9 cellular contexts compared by ENCODE assay signal in the genomic region with DNA sequence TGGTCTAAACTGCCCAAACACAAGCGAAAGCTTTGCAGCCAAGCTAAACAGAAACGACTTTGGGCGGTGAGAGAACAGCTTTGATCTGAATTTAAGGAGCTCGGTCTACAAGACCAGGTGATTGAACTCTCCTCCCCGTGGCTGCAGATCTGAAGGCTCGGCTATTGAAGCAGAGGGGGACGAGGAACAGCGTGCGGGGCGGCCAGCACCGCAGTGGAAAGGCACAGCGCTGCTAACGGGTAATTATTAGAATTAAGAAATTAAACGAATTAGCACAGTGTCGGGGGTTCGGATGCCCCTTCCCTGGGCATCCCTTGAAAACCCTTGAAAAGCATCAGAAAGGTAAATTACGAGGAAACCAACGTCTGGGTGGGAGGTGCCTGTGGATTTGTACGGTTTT. TPM values are rescaled to one million over a fixed set of nuclear protein-coding genes. Genes with fewer than 3 reads are reported as not detected.
A peak's percentile ranks its signal among the peaks of the same experiment; 100 is the strongest.
DNase-seq lines count a peak whose midpoint lies in the region; ATAC-seq and TF ChIP-seq lines count a peak whose summit lies in the region.
"Had no signal": no experiment of that assay in that cellular context is flagged by ENCODE, and none has a peak within 500 bp of the region (broad histone marks: within the 10 kb centered on the region; RNA-seq: fewer than 3 reads in every experiment).

No MANE protein-coding gene starts in this region.

- TF ChIP-seq CTCF in OCI-LY7 (conservative IDR thresholded peaks at IDR 0.05; ENCODE audit: low read length), result no peak

- H3K4me1 ChIP-seq in HUES48 (ENCODE audit: control insufficient read depth, insufficient read depth, low read length) (no peaks in the 10 kb centered on the region), iPS-20b (ENCODE audit: insufficient read depth, low read length) (peaks cover 4% of the 10 kb centered on the region; the same call in 1 of the 2 replicates), skeletal muscle satellite cell (ENCODE audit: control insufficient read depth, insufficient read depth, low read length) (peaks cover 19% of the 10 kb centered on the region), OCI-LY7 (ENCODE audit: insufficient read depth, low read length, poor library complexity, severe bottlenecking) (no peaks in the 10 kb centered on the region)

- H3K36me3 ChIP-seq in HUES48 (ENCODE audit: control insufficient read depth, insufficient read depth, low read length), result no peaks in the 10 kb centered on the region
- H3K36me3 ChIP-seq in iPS-20b (ENCODE audit: insufficient read depth, low read depth, low read length), result no peaks in the 10 kb centered on the region
- H3K36me3 ChIP-seq in skeletal muscle satellite cell (ENCODE audit: insufficient read depth, low read length), result no peaks in the 10 kb centered on the region
- H3K36me3 ChIP-seq in OCI-LY7 (ENCODE audit: insufficient read depth, low read length), result no peaks in the 10 kb centered on the region

- ATAC-seq in GM21360 (IDR thresholded peaks at IDR 0.05; ENCODE audit: unreplicated experiment) (no peak), GM21723 (IDR thresholded peaks at IDR 0.05; ENCODE audit: unreplicated experiment) (no peak)

- H3K4me2 ChIP-seq in skeletal muscle satellite cell (ENCODE audit: low read length) (peak overlapping the region; percentile 91), OCI-LY7 (ENCODE audit: low read length) (no peak overlapping the region)

- H3K27ac ChIP-seq in HUES48 (ENCODE audit: low read depth, low read length) (no peak overlapping the region), iPS-20b (ENCODE audit: low read length) (no peak overlapping the region), OCI-LY7 (ENCODE audit: low read depth, low read length, poor library complexity, severe bottlenecking) (no peak overlapping the region)
- H3K27ac ChIP-seq: VCaP had no signal

- H2AFZ ChIP-seq in OCI-LY7 (ENCODE audit: low read length), result no peak overlapping the region

- peaks cover 3% of the 10 kb centered on the region; the same call in 1 of the 2 replicates for H3K9me3 ChIP-seq in HUES48 (ENCODE audit: control insufficient read depth, insufficient read depth, low read length)
- 0 out of 2 replicates have a peak, but pooled peaks cover 5% of the 10 kb centered on the region for H3K9me3 ChIP-seq in iPS-20b (ENCODE audit: insufficient read depth, low read depth, low read length)
- no peaks in the 10 kb centered on the region for H3K9me3 ChIP-seq in skeletal muscle satellite cell (replicated peaks; ENCODE audit: low read length)
- H3K9me3 ChIP-seq in OCI-LY7 (ENCODE audit: low read length), result no peaks in the 10 kb centered on the region

- H3K9ac ChIP-seq in HUES48 (ENCODE audit: low read depth, low read length) (peak overlapping the region; percentile 34; the same call in 1 of the 2 replicates), iPS-20b (ENCODE audit: low read depth, low read length) (peak overlapping the region; percentile 65; the same call in 1 of the 2 replicates), skeletal muscle satellite cell (ENCODE audit: low read depth, low read length) (no peak overlapping the region)

- intact Hi-C loops in OCI-LY7 (cut with micrococcal nuclease; ENCODE audit: unreplicated experiment), result no loop called here

- no TSS peak for BruUV-seq in OCI-LY7 (replicated peaks; lab: Mats Ljungman, UMichigan)

- H3K4me3 ChIP-seq in HUES48 (ENCODE audit: low read depth, low read length) (peak overlapping the region; percentile 77), iPS-20b (ENCODE audit: low read length) (peak overlapping the region; percentile 94), skeletal muscle satellite cell (ENCODE audit: low read length) (peak overlapping the region; percentile 71), OCI-LY7 (ENCODE audit: low read depth, low read length, poor library complexity, severe bottlenecking) (no peak overlapping the region)

- DNase-seq in astrocyte of the hippocampus (ENCODE audit: low read depth, low spot score) (peak; percentile 20), OCI-LY7 (ENCODE audit: low spot score) (no peak), NCI-H2029 (lab: John Stamatoyannopoulos, UW) (no peak)

- H3K27me3 ChIP-seq in HUES48 (ENCODE audit: control insufficient read depth, insufficient read depth, low read length), result peaks cover 22% of the 10 kb centered on the region
- peaks cover 32% of the 10 kb centered on the region for H3K27me3 ChIP-seq in iPS-20b (ENCODE audit: insufficient read depth, low read length)
- peaks cover 26% of the 10 kb centered on the region for H3K27me3 ChIP-seq in skeletal muscle satellite cell (ENCODE audit: control insufficient read depth, insufficient read depth, low read length)

- no peaks in the 10 kb centered on the region for H4K20me1 ChIP-seq in OCI-LY7 (ENCODE audit: insufficient read depth, low read length)

- POLR2A ChIA-PET in OCI-LY7 (lab: Charles Lee), result no interaction called here

- H3K9me2 ChIP-seq in OCI-LY7 (ENCODE audit: insufficient read depth, low read length), result no peaks in the 10 kb centered on the region

- no peaks in the 10 kb centered on the region for H3K79me2 ChIP-seq in OCI-LY7 (ENCODE audit: insufficient read depth, low read depth, low read length)

- CTCF ChIA-PET in OCI-LY7 (lab: Charles Lee; ENCODE audit: unreplicated experiment), result no interaction called here

RNA-seq across cellular contexts. Expression of a gene that starts 0.4 kb away (rescaled TPM):
- not detected in 2 replicates for total RNA-seq in skeletal muscle satellite cell (2012; rRNA removed)
- total RNA-seq in OCI-LY7 (2014; rRNA removed; shearing (Covaris generic)), result not detected in 2 replicates
- total RNA-seq in OCI-LY7 (2022), result not detected in 2 replicates
